ENCODE assay signal across 1 cellular context in the genomic region with DNA sequence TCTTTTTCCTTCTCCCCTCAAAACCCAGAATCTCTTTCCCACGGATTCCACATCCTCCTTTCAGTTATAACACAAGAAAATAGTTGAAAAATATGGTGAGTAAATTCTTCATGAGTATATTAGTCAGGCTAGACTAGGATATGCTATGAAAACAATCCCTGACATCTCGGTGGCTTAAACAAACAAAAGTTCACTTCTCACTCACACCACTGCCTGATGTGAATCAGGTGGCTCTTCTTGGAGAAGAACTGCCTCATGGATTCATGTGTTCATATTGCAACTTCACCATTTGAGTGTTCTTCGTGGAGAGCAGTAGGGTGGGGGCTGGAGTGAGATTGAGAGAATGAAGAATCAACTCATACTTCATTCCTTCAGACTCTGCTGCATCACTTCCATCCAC.
TF ChIP-seq lines count a peak whose summit lies in the region.

No MANE protein-coding gene starts in this region.

TF ChIP-seq in IMR-90, 13 proteins besides CTCF, POLR2A, EP300 and RAD21 (continued from another document):
- TF ChIP-seq, protein P1, sequence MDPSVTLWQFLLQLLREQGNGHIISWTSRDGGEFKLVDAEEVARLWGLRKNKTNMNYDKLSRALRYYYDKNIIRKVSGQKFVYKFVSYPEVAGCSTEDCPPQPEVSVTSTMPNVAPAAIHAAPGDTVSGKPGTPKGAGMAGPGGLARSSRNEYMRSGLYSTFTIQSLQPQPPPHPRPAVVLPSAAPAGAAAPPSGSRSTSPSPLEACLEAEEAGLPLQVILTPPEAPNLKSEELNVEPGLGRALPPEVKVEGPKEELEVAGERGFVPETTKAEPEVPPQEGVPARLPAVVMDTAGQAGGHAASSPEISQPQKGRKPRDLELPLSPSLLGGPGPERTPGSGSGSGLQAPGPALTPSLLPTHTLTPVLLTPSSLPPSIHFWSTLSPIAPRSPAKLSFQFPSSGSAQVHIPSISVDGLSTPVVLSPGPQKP (IDR thresholded peaks at IDR 0.05; ENCODE audit: borderline replicate concordance, low read depth, low read length): no peak
